35 cellular contexts compared by ENCODE assay signal in genomic region chr20:17452441-17452840, GRCh38.
"Had no signal": no experiment of that assay in that cellular context is flagged by ENCODE, and none has a peak within 500 bp of the region (broad histone marks: within the 10 kb centered on the region; RNA-seq: fewer than 3 reads in every experiment).

No MANE protein-coding gene starts in this region.

- ATAC-seq: activated CD8-positive, alpha-beta T cell treated with anti-CD3 and anti-CD28 coated beads for 36 hours; activated naive CD4-positive, alpha-beta T cell treated with anti-CD3 and anti-CD28 coated beads, Interleukin-2, amount 50 U/mL, for 72 hours; activated T-cell treated with anti-CD3 and anti-CD28 coated beads, Interleukin-2, amount 50 U/mL, for 72 hours; activated T-helper 17 cell treated with anti-CD3 and anti-CD28 coated beads, Interleukin-2, amount 50 U/mL, for 72 hours; PC-3; Right ventricle myocardium inferior had no signal

- H3K36me3 Mint-ChIP-seq: activated naive CD4-positive, alpha-beta T cell treated with anti-CD3 and anti-CD28 coated beads, Interleukin-2, amount 50 U/mL, for 72 hours had no signal

- H3K27me3 ChIP-seq: adrenal gland, MG63, Peyer's patch had no signal

- H3K4me3 Mint-ChIP-seq: activated CD8-positive, alpha-beta T cell treated with anti-CD3 and anti-CD28 coated beads for 36 hours; activated T-cell treated with anti-CD3 and anti-CD28 coated beads, Interleukin-2, amount 50 U/mL, for 72 hours; activated T-helper 17 cell treated with anti-CD3 and anti-CD28 coated beads, Interleukin-2, amount 50 U/mL, for 72 hours; brain had no signal

- H3K4me1 Mint-ChIP-seq: activated T-helper 17 cell treated with anti-CD3 and anti-CD28 coated beads, Interleukin-2, amount 50 U/mL, for 72 hours had no signal

- H3K27ac Mint-ChIP-seq: activated CD8-positive, alpha-beta T cell treated with anti-CD3 and anti-CD28 coated beads for 36 hours; activated naive CD4-positive, alpha-beta T cell treated with anti-CD3 and anti-CD28 coated beads, Interleukin-2, amount 50 U/mL, for 72 hours; activated T-cell treated with anti-CD3 and anti-CD28 coated beads, Interleukin-2, amount 50 U/mL, for 72 hours; activated T-helper 17 cell treated with anti-CD3 and anti-CD28 coated beads, Interleukin-2, amount 50 U/mL, for 72 hours; brain had no signal

- H3K9me3 ChIP-seq: adrenal gland, MG63, Peyer's patch had no signal

- H3K9me3 Mint-ChIP-seq: activated CD8-positive, alpha-beta T cell treated with anti-CD3 and anti-CD28 coated beads for 36 hours; activated naive CD4-positive, alpha-beta T cell treated with anti-CD3 and anti-CD28 coated beads, Interleukin-2, amount 50 U/mL, for 72 hours; activated T-cell treated with anti-CD3 and anti-CD28 coated beads, Interleukin-2, amount 50 U/mL, for 72 hours; activated T-helper 17 cell treated with anti-CD3 and anti-CD28 coated beads, Interleukin-2, amount 50 U/mL, for 72 hours had no signal

- H3K4me1 ChIP-seq: adrenal gland, Peyer's patch had no signal

- H3K4me3 ChIP-seq: adrenal gland, MG63, Peyer's patch had no signal

- H3K36me3 ChIP-seq: adrenal gland, MG63, Peyer's patch had no signal

- H3K27ac ChIP-seq: adrenal gland, Peyer's patch, WERI-Rb-1 had no signal

- DNase-seq: activated CD4-positive, alpha-beta T cell treated with anti-CD3 and anti-CD28 coated beads for 1 hour; activated CD4-positive, alpha-beta T cell treated with anti-CD3 and anti-CD28 coated beads for 48 hours; activated CD4-positive, CD25-positive, alpha-beta regulatory T cell; activated CD8-positive, alpha-beta T cell treated with anti-CD3 and anti-CD28 coated beads for 36 hours; activated effector memory CD4-positive, alpha-beta T cell treated with anti-CD3 and anti-CD28 coated beads, Interleukin-2, amount 50 U/mL, for 16 hours; activated naive CD4-positive, alpha-beta T cell; activated T-cell treated with anti-CD3 and anti-CD28 coated beads, Interleukin-2, amount 50 U/mL, for 1 hour; activated T-cell treated with anti-CD3 and anti-CD28 coated beads, Interleukin-2, amount 50 U/mL, for 72 hours; adrenal gland; anterior cingulate cortex; caudate nucleus; cerebellar nuclear complex; Kasumi-1; KG1; MG63; NCI-H1048; NCI-H1105 treated with DMSO at 0.1 percent for 48 hours; NCI-H1436 treated with DMSO at 0.1 percent for 48 hours; NCI-H187 treated with DMSO at 0.1 percent for 48 hours; NCI-H2081; NCI-H2171 treated with DMSO at 0.1 percent for 48 hours; NCI-H2227 treated with DMSO at 0.1 percent for 48 hours; NCI-H446; NCI-H69; NCI-H82; NK-92 treated with Interleukin-12 subunit alpha and Interleukin-12 subunit beta, amount 100 ng/mL, for 24 hours; PC-3; Peyer's patch; RPMI8226; T1000; WERI-Rb-1 had no signal
